8 cellular contexts compared by ENCODE assay signal in genomic region chr3:67685499-67685898, GRCh38. TPM values are rescaled to one million over a fixed set of nuclear protein-coding genes. Genes with fewer than 3 reads are reported as not detected.
DNase-seq lines count a peak whose midpoint lies in the region; ATAC-seq and TF ChIP-seq lines count a peak whose summit lies in the region.

No MANE protein-coding gene starts in this region.

- intact Hi-C loops in cardiac septum (cut with DNase I): no loop called here
- intact Hi-C loops in heart right ventricle (cut with DNase I): no loop called here

- H3K27me3 ChIP-seq in brain microvascular endothelial cell (replicated peaks) (no peaks in the 10 kb centered on the region), heart right ventricle (no peaks in the 10 kb centered on the region)

- H3K36me3 ChIP-seq in brain microvascular endothelial cell (replicated peaks): no peaks in the 10 kb centered on the region
- H3K36me3 ChIP-seq in heart right ventricle: no peaks in the 10 kb centered on the region

- H3K27ac ChIP-seq in brain microvascular endothelial cell: no peak overlapping the region
- no peak overlapping the region for H3K27ac ChIP-seq in heart right ventricle

- TF ChIP-seq CTCF in GM12865 (IDR thresholded peaks at IDR 0.05; ENCODE audit: insufficient read depth, low read depth, low read length, missing control alignments) (no peak), astrocyte of the spinal cord (IDR thresholded peaks at IDR 0.05; ENCODE audit: low read depth, low read length) (no peak), brain microvascular endothelial cell (IDR thresholded peaks at IDR 0.05; ENCODE audit: low read depth, low read length, missing control alignments) (no peak), endothelial cell (IDR thresholded peaks at IDR 0.05; ENCODE audit: unreplicated experiment) (no peak), heart right ventricle (IDR thresholded peaks at IDR 0.05) (no peak)

- in situ Hi-C loops in astrocyte of the spinal cord (cut with HindIII; ENCODE audit: low sequenced_read_pairs) (no loop called here), brain microvascular endothelial cell (cut with HindIII; ENCODE audit: low pct_ligation_motif_present, low sequenced_read_pairs) (no loop called here)

- no peak overlapping the region for H3K4me3 Mint-ChIP-seq in endothelial cell (ENCODE audit: unreplicated experiment)

- H3K4me1 Mint-ChIP-seq in endothelial cell (ENCODE audit: unreplicated experiment): no peaks in the 10 kb centered on the region

- H3K4me1 ChIP-seq in heart right ventricle: peaks cover 0 to 8% (median 0%) of the 10 kb centered on the region in 9 donors

- WGBS in heart right ventricle, 2 donors: 50 to 66% methylated on average over 1 of the region's 1 CpG

- H3K9me3 Mint-ChIP-seq in endothelial cell (ENCODE audit: unreplicated experiment): no peaks in the 10 kb centered on the region

- peak overlapping the region; percentile 21; the same call in 1 of the 2 replicates for H3K4me3 ChIP-seq in GM12865 (ENCODE audit: low read depth, low read length)
- H3K4me3 ChIP-seq in astrocyte of the spinal cord (ENCODE audit: low read depth, low read length): no peak overlapping the region
- no peak overlapping the region for H3K4me3 ChIP-seq in brain microvascular endothelial cell (ENCODE audit: low read depth, low read length)
- H3K4me3 ChIP-seq in heart right ventricle: peak overlapping the region in 1 of 10 donors; percentile 1

- H3K9me3 ChIP-seq in heart right ventricle: no peaks in the 10 kb centered on the region

- H3K27me3 Mint-ChIP-seq in endothelial cell (ENCODE audit: unreplicated experiment): no peaks in the 10 kb centered on the region

- H3K27ac Mint-ChIP-seq in endothelial cell (ENCODE audit: unreplicated experiment): no peak overlapping the region

- DNase-seq in GM12865 (ENCODE audit: low read depth) (peak; percentile 83), astrocyte of the spinal cord (ENCODE audit: low read depth, low spot score) (peak; percentile 9), brain microvascular endothelial cell (no peak), cardiac septum (ENCODE audit: low spot score) (no peak), endothelial cell (ENCODE audit: low spot score) (no peak), heart right ventricle (no peak)

- H3K36me3 Mint-ChIP-seq in endothelial cell (ENCODE audit: low read depth, unreplicated experiment): no peaks in the 10 kb centered on the region

- peak; percentile 99 for ATAC-seq in GM19463 (IDR thresholded peaks at IDR 0.05; ENCODE audit: unreplicated experiment)
- ATAC-seq in HG03196 (IDR thresholded peaks at IDR 0.05; ENCODE audit: unreplicated experiment): peak; percentile 99
- ATAC-seq in heart right ventricle: no peak

RNA-seq across cellular contexts. Expression of gene SUCLG2, which starts 31.1 kb away (rescaled TPM):
- total RNA-seq in cardiac septum (62.5 TPM), endothelial cell (ENCODE audit: unreplicated experiment) (33.8 TPM), heart right ventricle (100 to 1,000 TPM in 6 of 10 donors, 10 to 100 TPM in 4; 78.7 to 122 (median 104) TPM)
- 10 to 100 TPM; 28.3 to 56.4 TPM for polyA plus RNA-seq in heart right ventricle

Comparison
In these comparisons a context has a peak if more than half of its experiments do, and no peak if none do; other contexts are left out.
1. DNase-seq: peak in GM12865 (single experiment) and astrocyte of the spinal cord (single experiment); none in brain microvascular endothelial cell (single experiment), cardiac septum (single experiment), endothelial cell (single experiment) and heart right ventricle (0 of 2).
2. ATAC-seq: peak in GM19463 (single experiment) and HG03196 (single experiment); none in heart right ventricle (0 of 8).